ENCODE assay signal across 7 cellular contexts in the genomic region with DNA sequence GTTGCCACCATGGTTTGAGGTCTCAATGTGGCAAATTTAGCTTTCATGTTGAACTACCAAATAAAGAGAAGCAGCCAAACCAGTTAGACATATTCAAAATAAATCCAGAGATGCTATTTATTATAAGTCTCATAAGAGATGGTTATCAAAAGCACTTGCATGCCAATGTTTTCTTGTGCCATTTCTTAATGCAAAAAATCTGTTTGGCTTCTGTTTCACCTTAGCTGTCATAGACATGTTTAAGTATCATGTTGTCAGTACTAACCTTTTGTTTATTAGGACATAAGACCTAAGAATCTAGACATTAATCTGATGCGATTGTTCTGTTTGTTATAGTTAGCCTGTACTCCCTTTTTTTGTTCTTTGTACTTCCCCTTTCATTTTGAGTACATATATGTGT.
DNase-seq lines count a peak whose midpoint lies in the region; ATAC-seq and TF ChIP-seq lines count a peak whose summit lies in the region.
"Not testable (repeated sequence)": the region's sequence is repeated elsewhere in the genome, so short reads cannot be mapped to it uniquely, and the experiment has no call there.

No MANE protein-coding gene starts in this region.

- H3K27ac Mint-ChIP-seq in CD8-positive, alpha-beta T cell, result peak overlapping the region; percentile 45
- H3K27ac Mint-ChIP-seq in central memory CD8-positive, alpha-beta T cell (ENCODE audit: low read depth), result peak overlapping the region; percentile 90
- H3K27ac Mint-ChIP-seq in naive B cell, result peak overlapping the region in 4 of 6 donors; percentile 85 to 93 (median 90)

- not testable (repeated sequence) for H3K4me1 ChIP-seq in CD8-positive, alpha-beta T cell (ENCODE audit: insufficient read depth, low read length)

- DNase-seq in CD8-positive, alpha-beta T cell; central memory CD8-positive, alpha-beta T cell (ENCODE audit: low spot score in 2 of 2); naive B cell: not testable (repeated sequence)
- DNase-seq in NCI-H2171 treated with DMSO at 0.1 percent for 48 hours (lab: John Stamatoyannopoulos, UW), result peak; percentile 30
- peak; percentile 23 for DNase-seq in fibroblast of peridontal ligament (ENCODE audit: extremely low read depth)

- not testable (repeated sequence) for H3K9me3 Mint-ChIP-seq in CD8-positive, alpha-beta T cell; central memory CD8-positive, alpha-beta T cell; naive B cell

- H3K9me3 ChIP-seq in CD8-positive, alpha-beta T cell (ENCODE audit: low read length), result not testable (repeated sequence)

- not testable (repeated sequence) for H3K27me3 ChIP-seq in CD8-positive, alpha-beta T cell (ENCODE audit: insufficient read depth, low read length)

- CTCF ChIA-PET in CD8-positive, alpha-beta T cell (lab: Charles Lee), result interaction anchor here (0.6 kb wide), 1 partner anchor 305 kb away, joined by 3 read pairs; no protein-coding TSS in a partner anchor

- peaks cover 28% of the 10 kb centered on the region for H3K36me3 Mint-ChIP-seq in CD8-positive, alpha-beta T cell
- H3K36me3 Mint-ChIP-seq in central memory CD8-positive, alpha-beta T cell (ENCODE audit: insufficient read depth); naive B cell: not testable (repeated sequence)

- H3K4me3 ChIP-seq in CD8-positive, alpha-beta T cell (ENCODE audit: low read depth, low read length), result not testable (repeated sequence)

- not testable (repeated sequence) for H3K27me3 Mint-ChIP-seq in CD8-positive, alpha-beta T cell (ENCODE audit: low read depth); central memory CD8-positive, alpha-beta T cell; naive B cell

- H3K36me3 ChIP-seq in CD8-positive, alpha-beta T cell (ENCODE audit: insufficient read depth, low read length), result not testable (repeated sequence)

- intact Hi-C loops in CD8-positive, alpha-beta T cell (cut with DNase I, micrococcal nuclease), result loop anchor here (2.0 to 5.0 kb wide), 3 partner anchors 192 to 305 kb away; no protein-coding TSS in a partner anchor

- ATAC-seq in CD8-positive, alpha-beta T cell; SK-N-SH treated with all-trans-retinoic acid at 6 μM for 48 hours; central memory CD8-positive, alpha-beta T cell (replicated peaks; ENCODE audit: extremely low read depth, poor library complexity, severe bottlenecking): not testable (repeated sequence)
- ATAC-seq in naive B cell (ENCODE audit: low read depth in 2 of 2), result peak; percentile 14 to 20

- H3K4me1 Mint-ChIP-seq in CD8-positive, alpha-beta T cell (ENCODE audit: low read depth); central memory CD8-positive, alpha-beta T cell: not testable (repeated sequence)
- H3K4me1 Mint-ChIP-seq in naive B cell, result peaks cover 9 to 14% (median 12%) of the 10 kb centered on the region in 3 donors

- H3K27ac ChIP-seq in CD8-positive, alpha-beta T cell (ENCODE audit: low read depth, low read length), result not testable (repeated sequence)
- peak overlapping the region; percentile 55 for H3K27ac ChIP-seq in VCaP

- not testable (repeated sequence) for TF ChIP-seq CTCF in CD8-positive, alpha-beta T cell (IDR thresholded peaks at IDR 0.05); VCaP (conservative IDR thresholded peaks at IDR 0.05)

- POLR2A ChIA-PET in CD8-positive, alpha-beta T cell (lab: Charles Lee), result not testable (repeated sequence)

- not testable (repeated sequence) for H3K4me3 Mint-ChIP-seq in CD8-positive, alpha-beta T cell; central memory CD8-positive, alpha-beta T cell
- H3K4me3 Mint-ChIP-seq in naive B cell, result peak overlapping the region in 5 of 8 donors; percentile 12 to 59 (median 47)

TF ChIP-seq in SK-N-SH treated with all-trans-retinoic acid at 6 μM for 48 hours, 23 proteins besides CTCF, POLR2A, EP300 and RAD21:
- TF ChIP-seq ISL1 (CRISPR knock-in tag; IDR thresholded peaks at IDR 0.05), result peak; percentile 28; the same call in 1 of the 2 replicates
